ENCODE assay signal across 2 cellular contexts in the genomic region with DNA sequence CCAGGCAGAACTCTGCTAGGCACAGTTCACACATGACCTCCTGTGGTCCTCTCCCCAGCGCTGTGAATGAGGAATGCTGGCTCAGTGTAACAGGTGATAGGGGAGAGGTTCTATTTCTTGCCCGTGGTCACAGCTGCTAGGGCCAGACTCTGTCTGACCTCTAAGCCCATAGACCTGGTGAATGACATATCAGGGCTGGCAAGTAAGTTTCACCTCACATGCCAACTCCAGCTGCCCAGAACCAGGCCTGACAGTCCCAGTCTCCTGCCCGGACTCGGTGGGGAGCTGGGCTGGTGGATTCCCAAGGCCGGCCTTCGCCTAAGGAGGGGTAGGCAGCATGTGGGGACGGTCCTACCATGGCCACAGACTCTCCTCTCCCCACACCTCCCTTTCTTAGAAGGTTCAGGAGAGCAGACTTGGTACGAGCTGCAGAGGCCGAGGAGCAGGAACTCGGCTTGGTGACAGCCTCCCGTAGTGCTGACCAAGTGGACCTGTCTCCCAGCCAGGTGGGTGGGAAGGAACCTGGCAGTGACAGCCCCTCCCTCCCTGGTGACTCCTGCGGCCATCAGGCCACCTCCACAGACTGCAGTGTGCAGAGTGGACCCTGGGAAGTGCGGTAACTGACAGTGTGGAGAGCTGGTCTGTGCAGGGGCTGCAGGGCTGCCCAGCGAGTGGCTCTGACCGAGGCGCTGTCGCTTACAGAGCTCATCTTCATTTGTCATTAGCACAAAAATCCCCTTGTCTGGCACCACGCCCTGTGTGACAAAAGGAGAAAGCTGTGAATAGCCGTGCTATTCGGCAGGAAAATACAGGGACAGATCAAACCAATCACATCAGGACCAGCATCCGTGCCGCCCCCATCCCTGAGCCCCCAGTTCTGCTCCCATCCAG.
A peak's percentile ranks its signal among the peaks of the same experiment; 100 is the strongest.
TF ChIP-seq lines count a peak whose summit lies in the region.

No MANE protein-coding gene starts in this region.

TF ChIP-seq in GM12878, 131 proteins besides CTCF, POLR2A, EP300 and RAD21 (continued from another document):
- TF ChIP-seq, protein P1, sequence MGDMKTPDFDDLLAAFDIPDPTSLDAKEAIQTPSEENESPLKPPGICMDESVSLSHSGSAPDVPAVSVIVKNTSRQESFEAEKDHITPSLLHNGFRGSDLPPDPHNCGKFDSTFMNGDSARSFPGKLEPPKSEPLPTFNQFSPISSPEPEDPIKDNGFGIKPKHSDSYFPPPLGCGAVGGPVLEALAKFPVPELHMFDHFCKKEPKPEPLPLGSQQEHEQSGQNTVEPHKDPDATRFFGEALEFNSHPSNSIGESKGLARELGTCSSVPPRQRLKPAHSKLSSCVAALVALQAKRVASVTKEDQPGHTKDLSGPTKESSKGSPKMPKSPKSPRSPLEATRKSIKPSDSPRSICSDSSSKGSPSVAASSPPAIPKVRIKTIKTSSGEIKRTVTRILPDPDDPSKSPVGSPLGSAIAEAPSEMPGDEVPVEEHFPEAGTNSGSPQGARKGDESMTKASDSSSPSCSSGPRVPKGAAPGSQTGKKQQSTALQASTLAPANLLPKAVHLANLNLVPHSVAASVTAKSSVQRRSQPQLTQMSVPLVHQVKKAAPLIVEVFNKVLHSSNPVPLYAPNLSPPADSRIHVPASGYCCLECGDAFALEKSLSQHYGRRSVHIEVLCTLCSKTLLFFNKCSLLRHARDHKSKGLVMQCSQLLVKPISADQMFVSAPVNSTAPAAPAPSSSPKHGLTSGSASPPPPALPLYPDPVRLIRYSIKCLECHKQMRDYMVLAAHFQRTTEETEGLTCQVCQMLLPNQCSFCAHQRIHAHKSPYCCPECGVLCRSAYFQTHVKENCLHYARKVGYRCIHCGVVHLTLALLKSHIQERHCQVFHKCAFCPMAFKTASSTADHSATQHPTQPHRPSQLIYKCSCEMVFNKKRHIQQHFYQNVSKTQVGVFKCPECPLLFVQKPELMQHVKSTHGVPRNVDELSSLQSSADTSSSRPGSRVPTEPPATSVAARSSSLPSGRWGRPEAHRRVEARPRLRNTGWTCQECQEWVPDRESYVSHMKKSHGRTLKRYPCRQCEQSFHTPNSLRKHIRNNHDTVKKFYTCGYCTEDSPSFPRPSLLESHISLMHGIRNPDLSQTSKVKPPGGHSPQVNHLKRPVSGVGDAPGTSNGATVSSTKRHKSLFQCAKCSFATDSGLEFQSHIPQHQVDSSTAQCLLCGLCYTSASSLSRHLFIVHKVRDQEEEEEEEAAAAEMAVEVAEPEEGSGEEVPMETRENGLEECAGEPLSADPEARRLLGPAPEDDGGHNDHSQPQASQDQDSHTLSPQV (IDR thresholded peaks at IDR 0.05) = no peak
- TF ChIP-seq CEBPB (IDR thresholded peaks at IDR 0.05; ENCODE audit: borderline replicate concordance in 1 of 2, low read depth in 2 of 2, low read length in 2 of 2) (no peak), SMARCA5 (IDR thresholded peaks at IDR 0.05) (no peak), WRNIP1 (IDR thresholded peaks at IDR 0.05; ENCODE audit: borderline replicate concordance, low read depth, low read length) (no peak), CBX5 (IDR thresholded peaks at IDR 0.05; ENCODE audit: low read depth) (no peak), FOXM1 (IDR thresholded peaks at IDR 0.05; ENCODE audit: low read depth, low read length) (no peak), HDAC6 (IDR thresholded peaks at IDR 0.05; ENCODE audit: unreplicated experiment) (no peak), GABPA (IDR thresholded peaks at IDR 0.05; ENCODE audit: low read depth) (no peak), TCF3 (IDR thresholded peaks at IDR 0.05; ENCODE audit: borderline replicate concordance, insufficient read depth, low read depth, low read length) (no peak), SUZ12 (IDR thresholded peaks at IDR 0.05; ENCODE audit: unreplicated experiment) (no peak)
- TF ChIP-seq, protein P2, sequence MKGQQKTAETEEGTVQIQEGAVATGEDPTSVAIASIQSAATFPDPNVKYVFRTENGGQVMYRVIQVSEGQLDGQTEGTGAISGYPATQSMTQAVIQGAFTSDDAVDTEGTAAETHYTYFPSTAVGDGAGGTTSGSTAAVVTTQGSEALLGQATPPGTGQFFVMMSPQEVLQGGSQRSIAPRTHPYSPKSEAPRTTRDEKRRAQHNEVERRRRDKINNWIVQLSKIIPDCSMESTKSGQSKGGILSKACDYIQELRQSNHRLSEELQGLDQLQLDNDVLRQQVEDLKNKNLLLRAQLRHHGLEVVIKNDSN (IDR thresholded peaks at IDR 0.05; ENCODE audit: borderline replicate concordance, extremely low read length, insufficient read depth, low read depth, low read length) = no peak
- TF ChIP-seq, protein P3, sequence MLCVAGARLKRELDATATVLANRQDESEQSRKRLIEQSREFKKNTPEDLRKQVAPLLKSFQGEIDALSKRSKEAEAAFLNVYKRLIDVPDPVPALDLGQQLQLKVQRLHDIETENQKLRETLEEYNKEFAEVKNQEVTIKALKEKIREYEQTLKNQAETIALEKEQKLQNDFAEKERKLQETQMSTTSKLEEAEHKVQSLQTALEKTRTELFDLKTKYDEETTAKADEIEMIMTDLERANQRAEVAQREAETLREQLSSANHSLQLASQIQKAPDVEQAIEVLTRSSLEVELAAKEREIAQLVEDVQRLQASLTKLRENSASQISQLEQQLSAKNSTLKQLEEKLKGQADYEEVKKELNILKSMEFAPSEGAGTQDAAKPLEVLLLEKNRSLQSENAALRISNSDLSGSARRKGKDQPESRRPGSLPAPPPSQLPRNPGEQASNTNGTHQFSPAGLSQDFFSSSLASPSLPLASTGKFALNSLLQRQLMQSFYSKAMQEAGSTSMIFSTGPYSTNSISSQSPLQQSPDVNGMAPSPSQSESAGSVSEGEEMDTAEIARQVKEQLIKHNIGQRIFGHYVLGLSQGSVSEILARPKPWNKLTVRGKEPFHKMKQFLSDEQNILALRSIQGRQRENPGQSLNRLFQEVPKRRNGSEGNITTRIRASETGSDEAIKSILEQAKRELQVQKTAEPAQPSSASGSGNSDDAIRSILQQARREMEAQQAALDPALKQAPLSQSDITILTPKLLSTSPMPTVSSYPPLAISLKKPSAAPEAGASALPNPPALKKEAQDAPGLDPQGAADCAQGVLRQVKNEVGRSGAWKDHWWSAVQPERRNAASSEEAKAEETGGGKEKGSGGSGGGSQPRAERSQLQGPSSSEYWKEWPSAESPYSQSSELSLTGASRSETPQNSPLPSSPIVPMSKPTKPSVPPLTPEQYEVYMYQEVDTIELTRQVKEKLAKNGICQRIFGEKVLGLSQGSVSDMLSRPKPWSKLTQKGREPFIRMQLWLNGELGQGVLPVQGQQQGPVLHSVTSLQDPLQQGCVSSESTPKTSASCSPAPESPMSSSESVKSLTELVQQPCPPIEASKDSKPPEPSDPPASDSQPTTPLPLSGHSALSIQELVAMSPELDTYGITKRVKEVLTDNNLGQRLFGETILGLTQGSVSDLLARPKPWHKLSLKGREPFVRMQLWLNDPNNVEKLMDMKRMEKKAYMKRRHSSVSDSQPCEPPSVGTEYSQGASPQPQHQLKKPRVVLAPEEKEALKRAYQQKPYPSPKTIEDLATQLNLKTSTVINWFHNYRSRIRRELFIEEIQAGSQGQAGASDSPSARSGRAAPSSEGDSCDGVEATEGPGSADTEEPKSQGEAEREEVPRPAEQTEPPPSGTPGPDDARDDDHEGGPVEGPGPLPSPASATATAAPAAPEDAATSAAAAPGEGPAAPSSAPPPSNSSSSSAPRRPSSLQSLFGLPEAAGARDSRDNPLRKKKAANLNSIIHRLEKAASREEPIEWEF (IDR thresholded peaks at IDR 0.05; ENCODE audit: insufficient replicate concordance, low read depth, low read length) = no peak
TF ChIP-seq in GM12878: peak in this region for 0.

TF ChIP-seq in HepG2, 621 proteins besides CTCF, POLR2A, EP300 and RAD21 (continued from another document):
- TF ChIP-seq, protein P4, sequence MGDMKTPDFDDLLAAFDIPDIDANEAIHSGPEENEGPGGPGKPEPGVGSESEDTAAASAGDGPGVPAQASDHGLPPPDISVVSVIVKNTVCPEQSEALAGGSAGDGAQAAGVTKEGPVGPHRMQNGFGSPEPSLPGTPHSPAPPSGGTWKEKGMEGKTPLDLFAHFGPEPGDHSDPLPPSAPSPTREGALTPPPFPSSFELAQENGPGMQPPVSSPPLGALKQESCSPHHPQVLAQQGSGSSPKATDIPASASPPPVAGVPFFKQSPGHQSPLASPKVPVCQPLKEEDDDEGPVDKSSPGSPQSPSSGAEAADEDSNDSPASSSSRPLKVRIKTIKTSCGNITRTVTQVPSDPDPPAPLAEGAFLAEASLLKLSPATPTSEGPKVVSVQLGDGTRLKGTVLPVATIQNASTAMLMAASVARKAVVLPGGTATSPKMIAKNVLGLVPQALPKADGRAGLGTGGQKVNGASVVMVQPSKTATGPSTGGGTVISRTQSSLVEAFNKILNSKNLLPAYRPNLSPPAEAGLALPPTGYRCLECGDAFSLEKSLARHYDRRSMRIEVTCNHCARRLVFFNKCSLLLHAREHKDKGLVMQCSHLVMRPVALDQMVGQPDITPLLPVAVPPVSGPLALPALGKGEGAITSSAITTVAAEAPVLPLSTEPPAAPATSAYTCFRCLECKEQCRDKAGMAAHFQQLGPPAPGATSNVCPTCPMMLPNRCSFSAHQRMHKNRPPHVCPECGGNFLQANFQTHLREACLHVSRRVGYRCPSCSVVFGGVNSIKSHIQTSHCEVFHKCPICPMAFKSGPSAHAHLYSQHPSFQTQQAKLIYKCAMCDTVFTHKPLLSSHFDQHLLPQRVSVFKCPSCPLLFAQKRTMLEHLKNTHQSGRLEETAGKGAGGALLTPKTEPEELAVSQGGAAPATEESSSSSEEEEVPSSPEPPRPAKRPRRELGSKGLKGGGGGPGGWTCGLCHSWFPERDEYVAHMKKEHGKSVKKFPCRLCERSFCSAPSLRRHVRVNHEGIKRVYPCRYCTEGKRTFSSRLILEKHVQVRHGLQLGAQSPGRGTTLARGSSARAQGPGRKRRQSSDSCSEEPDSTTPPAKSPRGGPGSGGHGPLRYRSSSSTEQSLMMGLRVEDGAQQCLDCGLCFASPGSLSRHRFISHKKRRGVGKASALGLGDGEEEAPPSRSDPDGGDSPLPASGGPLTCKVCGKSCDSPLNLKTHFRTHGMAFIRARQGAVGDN (CRISPR knock-in tag; IDR thresholded peaks at IDR 0.05) = peak; percentile 38; the same call in 1 of the 2 replicates
